In the genomic region with DNA sequence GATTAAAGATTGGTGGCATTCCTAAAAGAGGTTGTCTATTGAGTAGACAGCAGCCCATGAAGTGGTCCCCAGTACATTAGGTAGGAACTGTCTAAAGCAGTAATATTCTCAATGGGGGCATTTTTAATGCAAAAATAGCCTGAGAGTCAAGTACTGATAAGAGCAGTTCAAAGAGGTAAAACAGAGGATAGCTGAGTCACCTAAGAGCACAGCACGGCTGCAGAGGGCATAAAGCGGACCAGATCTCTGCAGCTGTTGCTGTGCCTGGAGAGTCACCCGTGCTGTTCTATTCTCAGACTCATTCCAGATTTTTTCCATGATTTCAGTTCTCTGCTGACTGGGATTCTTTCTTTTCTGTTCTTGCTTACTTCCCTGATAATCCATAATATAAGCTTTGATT, we compare ENCODE assay signal across 17 cellular contexts.
DNase-seq lines count a peak whose midpoint lies in the region; ATAC-seq, FAIRE-seq and TF ChIP-seq lines count a peak whose summit lies in the region.
"Had no signal": no experiment of that assay in that cellular context is flagged by ENCODE, and none has a peak within 500 bp of the region (broad histone marks: within the 10 kb centered on the region; RNA-seq: fewer than 3 reads in every experiment).

No MANE protein-coding gene starts in this region.

- H3K79me2 ChIP-seq in H9 (ENCODE audit: insufficient read depth, low read length), result no peaks in the 10 kb centered on the region

- H3K4me1 ChIP-seq in H9 (ENCODE audit: insufficient read depth, low read length), result no peaks in the 10 kb centered on the region
- H3K4me1 ChIP-seq: A549, Peyer's patch had no signal

- no peak overlapping the region for H3K14ac ChIP-seq in H9 (ENCODE audit: insufficient read depth, low read length)

- intact Hi-C loops in left ventricle myocardium superior (cut with micrococcal nuclease), result no loop called here
- intact Hi-C loops in Right ventricle myocardium superior (cut with DNase I), result no loop called here

- H3K27me3 ChIP-seq in H9 (ENCODE audit: insufficient read depth, low read length), result no peaks in the 10 kb centered on the region
- H3K27me3 ChIP-seq: Peyer's patch had no signal

- H2BK12ac ChIP-seq in H9 (ENCODE audit: insufficient read length, low read depth, low read length), result no peak overlapping the region

- no peak overlapping the region for H2BK15ac ChIP-seq in H9 (ENCODE audit: low read depth, low read length)

- no peak overlapping the region for H2BK5ac ChIP-seq in H9 (ENCODE audit: insufficient read length, low read length)

- H3K23ac ChIP-seq in H9 (ENCODE audit: insufficient read length, low read depth, low read length), result no peak overlapping the region

- no peak overlapping the region for H2BK120ac ChIP-seq in H9 (ENCODE audit: low read depth, low read length, poor library complexity, severe bottlenecking)

- no peak overlapping the region for H4K5ac ChIP-seq in H9 (ENCODE audit: insufficient read length, low read depth, low read length)

- TF ChIP-seq CTCF in H9 (conservative IDR thresholded peaks at IDR 0.05), result no peak

- H3T11ph ChIP-seq in H9 (ENCODE audit: low read length), result no peak overlapping the region

- WGBS in H9 (ENCODE audit: extremely low coverage, insufficient read length, low lambda C conversion rate), result no CpG with 5 or more reads among the region's 3 CpGs

- no peaks in the 10 kb centered on the region for H3K9me3 Mint-ChIP-seq in H9

- H4K91ac ChIP-seq in H9 (ENCODE audit: insufficient read length, low read depth, low read length), result no peak overlapping the region

- ATAC-seq in left ventricle myocardium superior, result peak; percentile 57
- ATAC-seq in Right ventricle myocardium superior (ENCODE audit: poor library complexity), result no peak
- ATAC-seq: A549 had no signal

- H2AFZ ChIP-seq in H9 (ENCODE audit: low read length), result no peak overlapping the region

- no peaks in the 10 kb centered on the region for H3K36me3 Mint-ChIP-seq in H9 (ENCODE audit: insufficient read depth in 1 of 3, low read depth in 3 of 3)

- no peak for DNase-seq in left ventricle myocardium superior
- no peak for DNase-seq in Right ventricle myocardium superior
- peak; percentile 3 for DNase-seq in RPMI8226
- DNase-seq in iPS-NIHi7 (ENCODE audit: extremely low spot score), result peak; percentile 19
- DNase-seq in occipital lobe (lab: John Stamatoyannopoulos, UW), result no peak
- DNase-seq in H54 (ENCODE audit: insufficient read length, low spot score), result no peak
- no peak for DNase-seq in H9
- DNase-seq in COLO668 (lab: John Stamatoyannopoulos, UW; ENCODE audit: unreplicated experiment), result no peak
- DNase-seq: HFFc6, NCI-H1092, NCI-H146, NCI-H2081, NCI-H2227 treated with DMSO at 0.1 percent for 48 hours, NCI-H524 treated with DMSO at 0.1 percent for 48 hours, Peyer's patch had no signal

- no peak overlapping the region for H3K4me3 Mint-ChIP-seq in H9
- H3K4me3 Mint-ChIP-seq: HFFc6 had no signal

- H4K8ac ChIP-seq in H9 (replicated peaks; ENCODE audit: insufficient read length, low read depth, low read length), result no peak overlapping the region

- no peaks in the 10 kb centered on the region for H3K23me2 ChIP-seq in H9 (ENCODE audit: insufficient read length, low read depth, low read length, poor library complexity, severe bottlenecking)

- H3K9me3 ChIP-seq in H9 (ENCODE audit: control insufficient read depth, low read depth, low read length), result no peaks in the 10 kb centered on the region
- H3K9me3 ChIP-seq: A549, Peyer's patch had no signal

- H3K56ac ChIP-seq in H9 (ENCODE audit: insufficient read length, low read depth, low read length), result no peak overlapping the region

- FAIRE-seq in H54 (lab: Jason Lieb, UNC), result no peak
- FAIRE-seq: A549 had no signal

- no peak overlapping the region for H3K4ac ChIP-seq in H9 (ENCODE audit: low read depth, low read length)

- H3K27ac Mint-ChIP-seq in H9, result no peak overlapping the region
- H3K27ac Mint-ChIP-seq: HFFc6 had no signal

- H3K9ac ChIP-seq in H9 (ENCODE audit: extremely low read depth, insufficient read length, low read length), result no peak overlapping the region
- H3K9ac ChIP-seq: KMS-11 had no signal

- no peaks in the 10 kb centered on the region for H3K4me1 Mint-ChIP-seq in H9

- H3K27ac ChIP-seq in H9 (ENCODE audit: insufficient read length, low read depth, low read length), result no peak overlapping the region
- H3K27ac ChIP-seq: A549, KMS-11, Peyer's patch had no signal

- no peaks in the 10 kb centered on the region for H3K27me3 Mint-ChIP-seq in H9 (ENCODE audit: low read depth)

- H2BK20ac ChIP-seq in H9 (ENCODE audit: low read depth, low read length, poor library complexity, severe bottlenecking), result no peak overlapping the region

- no peak overlapping the region for H3K4me2 ChIP-seq in H9 (ENCODE audit: insufficient read depth, insufficient read length, low read length)
- H3K4me2 ChIP-seq: A549, KMS-11 had no signal

- no peaks in the 10 kb centered on the region for H4K20me1 ChIP-seq in H9 (ENCODE audit: control insufficient read depth, insufficient read depth, insufficient read length)

- no peak for TF ChIP-seq POLR2A in H54 (IDR thresholded peaks at IDR 0.05; ENCODE audit: low read depth, low read length)

- no peak overlapping the region for H3K18ac ChIP-seq in H9 (ENCODE audit: insufficient read length, low read depth, low read length)

- H3K79me1 ChIP-seq in H9 (ENCODE audit: insufficient read depth, low read depth, low read length, poor library complexity, severe bottlenecking), result no peaks in the 10 kb centered on the region

- no peak overlapping the region for H2AK5ac ChIP-seq in H9 (ENCODE audit: insufficient read length, low read length)

Comparison
In these comparisons a context has a peak if more than half of its experiments do, and no peak if none do; other contexts are left out.
1. DNase-seq: peak in RPMI8226 (single experiment) and iPS-NIHi7 (single experiment); none in left ventricle myocardium superior (single experiment), Right ventricle myocardium superior (single experiment), occipital lobe (single experiment), H54 (single experiment), H9 (single experiment) and COLO668 (single experiment).